Comparison of ENCODE assay signal across 28 cellular contexts in genomic region chr22:48270731-48271130, GRCh38.
"Had no signal": no experiment of that assay in that cellular context is flagged by ENCODE, and none has a peak within 500 bp of the region (broad histone marks: within the 10 kb centered on the region; RNA-seq: fewer than 3 reads in every experiment).

No MANE protein-coding gene starts in this region.

- H3K4me2 ChIP-seq: hepatocyte had no signal

- H3K4me3 Mint-ChIP-seq: naive B cell; natural killer cell; stimulated activated effector memory CD8-positive, alpha-beta T cell treated with anti-CD3 and anti-CD28 coated beads, Interleukin-12 subunit alpha, Interleukin-12 subunit beta, amount 100 ng/mL, for 72 hours; stimulated activated naive CD8-positive, alpha-beta T cell treated with anti-CD3 and anti-CD28 coated beads, Interleukin-15, Interleukin-2, amounts not matched to agents 100 ng/mL and 50 ng/mL, for 24 hours had no signal

- H3K27ac Mint-ChIP-seq: natural killer cell; stimulated activated effector memory CD8-positive, alpha-beta T cell treated with anti-CD3 and anti-CD28 coated beads, Interleukin-12 subunit alpha, Interleukin-12 subunit beta, amount 100 ng/mL, for 72 hours; stimulated activated naive CD8-positive, alpha-beta T cell treated with anti-CD3 and anti-CD28 coated beads, Interleukin-15, Interleukin-2, amounts not matched to agents 100 ng/mL and 50 ng/mL, for 24 hours had no signal

- H3K27ac ChIP-seq: heart right ventricle, hepatocyte, lower lobe of right lung, pancreas, prostate gland, skin epidermis, suprapubic skin, thoracic aorta, tibial artery, upper lobe of right lung, uterus had no signal

- FAIRE-seq: pancreas had no signal

- H3K36me3 ChIP-seq: heart right ventricle, lower lobe of right lung, pancreas, prostate gland, suprapubic skin, thoracic aorta, tibial artery, upper lobe of right lung, uterus had no signal

- DNase-seq: heart right ventricle; islet precursor cell; lower lobe of right lung; mammary epithelial cell; mesenchymal stem cell; naive B cell; natural killer cell; pancreas; retina; right cardiac atrium; stimulated activated CD4-positive, alpha-beta T cell treated with anti-CD3 and anti-CD28 coated beads, Interleukin-12 subunit alpha, Interleukin-12 subunit beta, amount 100 ng/mL, for 4 hours; stimulated activated CD4-positive, alpha-beta T cell treated with anti-CD3 and anti-CD28 coated beads, Interleukin-15, amount 100 ng/mL, for 24 hours; stimulated activated CD4-positive, alpha-beta T cell treated with anti-CD3 and anti-CD28 coated beads, Interleukin-2, amount 100 ng/mL, for 24 hours; stimulated activated CD4-positive, alpha-beta T cell treated with anti-CD3 and anti-CD28 coated beads, Interleukin-4, amount 100 ng/mL, for 24 hours; stimulated activated naive CD4-positive, alpha-beta T cell; tibial artery; trophoblast cell; upper lobe of right lung; uterus had no signal

- ATAC-seq: heart right ventricle; left lobe of liver; lower lobe of right lung; natural killer cell; pancreas; right cardiac atrium; sciatic nerve; stimulated activated effector memory CD8-positive, alpha-beta T cell treated with anti-CD3 and anti-CD28 coated beads, Interleukin-12 subunit alpha, Interleukin-12 subunit beta, amount 100 ng/mL, for 72 hours; upper lobe of right lung had no signal

- H3K36me3 Mint-ChIP-seq: naive B cell; natural killer cell; stimulated activated effector memory CD8-positive, alpha-beta T cell treated with anti-CD3 and anti-CD28 coated beads, Interleukin-12 subunit alpha, Interleukin-12 subunit beta, amount 100 ng/mL, for 72 hours had no signal

- H3K4me1 Mint-ChIP-seq: stimulated activated effector memory CD8-positive, alpha-beta T cell treated with anti-CD3 and anti-CD28 coated beads, Interleukin-12 subunit alpha, Interleukin-12 subunit beta, amount 100 ng/mL, for 72 hours had no signal

- H3K79me2 ChIP-seq: hepatocyte had no signal

- H3K27me3 ChIP-seq: tibial artery, uterus had no signal

- H3K4me1 ChIP-seq: heart right ventricle, lower lobe of right lung, pancreas, prostate gland, suprapubic skin, tibial artery, upper lobe of right lung, uterus had no signal

- H3K4me3 ChIP-seq: heart right ventricle, hepatocyte, lower lobe of right lung, pancreas, prostate gland, skin epidermis, suprapubic skin, thoracic aorta, tibial artery, upper lobe of right lung, uterus had no signal

- H3K9me3 Mint-ChIP-seq: natural killer cell; stimulated activated effector memory CD8-positive, alpha-beta T cell treated with anti-CD3 and anti-CD28 coated beads, Interleukin-12 subunit alpha, Interleukin-12 subunit beta, amount 100 ng/mL, for 72 hours; stimulated activated naive CD8-positive, alpha-beta T cell treated with anti-CD3 and anti-CD28 coated beads, Interleukin-15, Interleukin-2, amounts not matched to agents 100 ng/mL and 50 ng/mL, for 24 hours had no signal

- H3K9me3 ChIP-seq: heart right ventricle, lower lobe of right lung, pancreas, prostate gland, suprapubic skin, thoracic aorta, tibial artery, upper lobe of right lung, uterus had no signal

- H2AFZ ChIP-seq: hepatocyte had no signal
